Comparison of ENCODE assay signal across 8 cellular contexts in genomic region chr17:8186787-8187516, GRCh38. TPM values are rescaled to one million over a fixed set of nuclear protein-coding genes. Genes with fewer than 3 reads are reported as not detected.
A peak's percentile ranks its signal among the peaks of the same experiment; 100 is the strongest.
DNase-seq lines count a peak whose midpoint lies in the region; ATAC-seq and TF ChIP-seq lines count a peak whose summit lies in the region.

No MANE protein-coding gene starts in this region.

- H3K27me3 Mint-ChIP-seq in T-cell = no peaks in the 10 kb centered on the region

- WGBS in prostate gland = under 1% methylated on average over 32 of the region's 32 CpGs

- H3K36me3 Mint-ChIP-seq in T-cell = no peaks in the 10 kb centered on the region

- no peaks in the 10 kb centered on the region for H3K9me3 Mint-ChIP-seq in T-cell

- H3K27ac Mint-ChIP-seq in T-cell = no peak overlapping the region

- peak; percentile 36 to 52 (median 48) for ATAC-seq in T-cell (replicated peaks in 1 of 4)
- ATAC-seq in upper lobe of right lung = peak; percentile 65

- H3K4me1 Mint-ChIP-seq in T-cell = peaks cover 7 to 21% (median 17%) of the 10 kb centered on the region in 3 donors

- H3K27ac ChIP-seq in right atrium auricular region (peak overlapping the region; percentile 99), prostate gland (peak overlapping the region; percentile 91 to 95), upper lobe of right lung (peak overlapping the region; percentile 80)

- POLR2A ChIA-PET in HEK293T (lab: Yijun Ruan, JAX) (interaction anchor here (0.7 to 10.5 kb wide), 9 partner anchors 12 to 255 kb away, joined by 3 to 135 read pairs (median 5); partner anchors contain the start of genes AURKB, CNTROB, KRABD2 and SLC25A35), T-cell (lab: Charles Lee) (interaction anchor here (0.7 to 3.4 kb wide), 4 partner anchors 14 to 34 kb away, joined by 3 to 18 read pairs (median 10); no protein-coding TSS in a partner anchor)

- no peak for TF ChIP-seq POLR2A in prostate gland (IDR thresholded peaks at IDR 0.05)

- TF ChIP-seq CTCF in right atrium auricular region (IDR thresholded peaks at IDR 0.05) (peak in 1 of 2 donors; percentile 15), prostate gland (IDR thresholded peaks at IDR 0.05) (peak in 2 of 4 experiments; percentile 41 to 74), upper lobe of right lung (IDR thresholded peaks at IDR 0.05) (peak; percentile 37)

- H3K4me3 Mint-ChIP-seq in T-cell = no peak overlapping the region

- H3K4me1 ChIP-seq in right atrium auricular region = peaks cover 0 to 36% of the 10 kb centered on the region in 2 donors
- peaks cover 14% of the 10 kb centered on the region for H3K4me1 ChIP-seq in prostate gland (replicated peaks)
- H3K4me1 ChIP-seq in upper lobe of right lung = peaks cover 31% of the 10 kb centered on the region

- peak; percentile 97 for DNase-seq in DMS 273 (lab: John Stamatoyannopoulos, UW; ENCODE audit: unreplicated experiment)
- DNase-seq in HEK293T (ENCODE audit: extremely low spot score) = peak; percentile 68
- peak; percentile 99 for DNase-seq in NCI-H146 treated with DMSO at 0.1 percent for 48 hours (lab: John Stamatoyannopoulos, UW; ENCODE audit: unreplicated experiment)
- peak; percentile 79 to 91 (median 86) for DNase-seq in T-cell
- DNase-seq in amniotic stem cell (lab: John Stamatoyannopoulos, UW) = peak; percentile 96
- peak; percentile 97 for DNase-seq in right atrium auricular region (ENCODE audit: low spot score)
- DNase-seq in prostate gland (ENCODE audit: low spot score) = peak; percentile 93
- DNase-seq in upper lobe of right lung = peak; percentile 92

- intact Hi-C loops in prostate gland (cut with DNase I) (loop anchor here (1.0 to 5.0 kb wide), 3 partner anchors 35 to 110 kb away; partner anchors contain the start of genes HES7 and SLC25A35), upper lobe of right lung (cut with DNase I) (loop anchor here (5.0 kb wide), 1 partner anchor 65 kb away; the partner anchor contains the start of gene HES7)

- H3K4me3 ChIP-seq in right atrium auricular region (peak overlapping the region; percentile 78 to 92), prostate gland (peak overlapping the region; percentile 68 to 75), upper lobe of right lung (peak overlapping the region; percentile 75)

- H3K36me3 ChIP-seq in right atrium auricular region (no peaks in the 10 kb centered on the region), prostate gland (no peaks in the 10 kb centered on the region), upper lobe of right lung (no peaks in the 10 kb centered on the region)

- no peaks in the 10 kb centered on the region for H3K27me3 ChIP-seq in right atrium auricular region
- no peaks in the 10 kb centered on the region for H3K27me3 ChIP-seq in prostate gland (replicated peaks; ENCODE audit: insufficient read depth)
- H3K27me3 ChIP-seq in upper lobe of right lung = no peaks in the 10 kb centered on the region

- H3K9me3 ChIP-seq in right atrium auricular region (no peaks in the 10 kb centered on the region), prostate gland (no peaks in the 10 kb centered on the region), upper lobe of right lung (no peaks in the 10 kb centered on the region)

- CTCF ChIA-PET in HEK293T (lab: Yijun Ruan, JAX) (interaction anchor here (0.5 to 0.6 kb wide), 2 partner anchors 62 to 63 kb away, joined by 3 read pairs; partner anchors contain the start of gene HES7), T-cell (lab: Charles Lee) (interaction anchor here in 1 of 2 donors (0.8 to 3.8 kb wide), 8 partner anchors 14 to 67 kb away, joined by 3 to 23 read pairs (median 6); partner anchors contain the start of gene ALOXE3)

TF ChIP-seq in HEK293T, 16 proteins besides CTCF, POLR2A, EP300 and RAD21:
- TF ChIP-seq L3MBTL2 (conservative IDR thresholded peaks at IDR 0.05) (peak; percentile 53; the same call in 1 of the 2 replicates), TARDBP (IDR thresholded peaks at IDR 0.05) (no peak), ARNT (IDR thresholded peaks at IDR 0.05) (peak; percentile 5; the same call in 1 of the 2 replicates)
- TF ChIP-seq, protein P1, sequence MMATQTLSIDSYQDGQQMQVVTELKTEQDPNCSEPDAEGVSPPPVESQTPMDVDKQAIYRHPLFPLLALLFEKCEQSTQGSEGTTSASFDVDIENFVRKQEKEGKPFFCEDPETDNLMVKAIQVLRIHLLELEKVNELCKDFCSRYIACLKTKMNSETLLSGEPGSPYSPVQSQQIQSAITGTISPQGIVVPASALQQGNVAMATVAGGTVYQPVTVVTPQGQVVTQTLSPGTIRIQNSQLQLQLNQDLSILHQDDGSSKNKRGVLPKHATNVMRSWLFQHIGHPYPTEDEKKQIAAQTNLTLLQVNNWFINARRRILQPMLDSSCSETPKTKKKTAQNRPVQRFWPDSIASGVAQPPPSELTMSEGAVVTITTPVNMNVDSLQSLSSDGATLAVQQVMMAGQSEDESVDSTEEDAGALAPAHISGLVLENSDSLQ (IDR thresholded peaks at IDR 0.05) = 0 out of 2 replicates have a peak, but pooled peaks have one; percentile 6

RNA-seq across cellular contexts. Expression of gene BORCS6, which starts 3.0 kb away (rescaled TPM):
- total RNA-seq in T-cell (10 to 100 TPM in 3 of 5 donors, 1 to 10 TPM in 2; 6.7 to 21.3 (median 17.2) TPM), right atrium auricular region (10 to 100 TPM; 10.2 to 10.8 TPM), prostate gland (10 to 100 TPM in 1 of 2 donors, 1 to 10 TPM in 1; 9.6 to 19.1 TPM), upper lobe of right lung (7.8 TPM)

RNA-seq across cellular contexts. Expression of gene TMEM107, which starts 10.8 kb away (rescaled TPM):
- total RNA-seq in T-cell (10 to 100 TPM; 23.4 to 28.9 (median 25.0) TPM), right atrium auricular region (10 to 100 TPM in 1 of 2 donors, 1 to 10 TPM in 1; 7.3 to 11.0 TPM), prostate gland (10 to 100 TPM in 1 of 2 donors, 1 to 10 TPM in 1; 8.6 to 13.9 TPM), upper lobe of right lung (9.3 TPM)

RNA-seq across cellular contexts. Expression of gene AURKB, which starts 23.4 kb away (rescaled TPM):
- total RNA-seq in T-cell (1 to 10 TPM; 1.0 to 2.7 (median 1.7) TPM), right atrium auricular region (1 to 10 TPM in 1 of 2 donors, not detected in 1; 1.8 TPM), prostate gland (1 to 10 TPM; 2.1 to 6.6 TPM), upper lobe of right lung (1.4 TPM)

RNA-seq across cellular contexts. Expression of gene VAMP2, which starts 24.2 kb away (rescaled TPM):
- 100 to 1,000 TPM; 160 to 243 (median 186) TPM for total RNA-seq in T-cell
- total RNA-seq in right atrium auricular region = 10 to 100 TPM; 27.4 to 39.7 TPM
- total RNA-seq in prostate gland = 10 to 100 TPM; 34.2 to 65.2 TPM
- 78.1 TPM for total RNA-seq in upper lobe of right lung

RNA-seq across cellular contexts. Expression of gene PER1, which starts 34.7 kb away (rescaled TPM):
- total RNA-seq in T-cell (1,000 to 10,000 TPM in 2 of 5 donors, 10 to 100 TPM in 3; 62.6 to 1,675 (median 82.4) TPM), right atrium auricular region (10 to 100 TPM; 59.4 to 75.0 TPM), prostate gland (100 to 1,000 TPM; 119 to 142 TPM), upper lobe of right lung (350 TPM)

Comparison
In these comparisons a context has a peak if more than half of its experiments do, and no peak if none do; other contexts are left out.
1. Peak in every context shown above with its lines: DNase-seq, ATAC-seq, H3K4me3 ChIP-seq and H3K27ac ChIP-seq.